Comparison of ENCODE assay signal across 1 cellular context in genomic region chr2:207847098-207847806, GRCh38.
TF ChIP-seq lines count a peak whose summit lies in the region.

No MANE protein-coding gene starts in this region.

TF ChIP-seq in HepG2, 621 proteins besides CTCF, POLR2A, EP300 and RAD21 (continued from another document and continues in another):
- TF ChIP-seq ZNF382 (CRISPR knock-in tag; IDR thresholded peaks at IDR 0.05; ENCODE audit: borderline replicate concordance) = no peak
- no peak for TF ChIP-seq ZNF879 (CRISPR knock-in tag; IDR thresholded peaks at IDR 0.05)
- TF ChIP-seq, protein P1, sequence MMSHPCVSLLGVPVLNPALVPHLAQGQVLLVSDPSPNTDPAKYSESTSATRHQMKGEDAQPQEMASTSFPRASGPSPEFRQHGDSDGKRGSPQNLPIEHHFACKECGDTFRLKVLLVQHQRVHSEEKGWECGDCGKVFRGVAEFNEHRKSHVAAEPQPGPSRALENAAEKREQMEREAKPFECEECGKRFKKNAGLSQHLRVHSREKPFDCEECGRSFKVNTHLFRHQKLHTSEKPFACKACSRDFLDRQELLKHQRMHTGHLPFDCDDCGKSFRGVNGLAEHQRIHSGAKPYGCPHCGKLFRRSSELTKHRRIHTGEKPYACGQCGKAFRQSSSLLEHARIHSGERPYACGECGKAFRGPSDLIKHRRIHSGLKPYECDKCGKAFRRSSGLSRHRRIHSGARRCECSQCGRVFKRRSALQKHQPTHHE (CRISPR knock-in tag; IDR thresholded peaks at IDR 0.05; ENCODE audit: borderline replicate concordance) = no peak
- TF ChIP-seq MYC (CRISPR knock-in tag; IDR thresholded peaks at IDR 0.05; ENCODE audit: borderline replicate concordance) = peak; percentile 47; the same call in 1 of the 2 replicates
- no peak for TF ChIP-seq ZNF75D (CRISPR knock-in tag; IDR thresholded peaks at IDR 0.05; ENCODE audit: borderline replicate concordance)
- TF ChIP-seq, protein P2, sequence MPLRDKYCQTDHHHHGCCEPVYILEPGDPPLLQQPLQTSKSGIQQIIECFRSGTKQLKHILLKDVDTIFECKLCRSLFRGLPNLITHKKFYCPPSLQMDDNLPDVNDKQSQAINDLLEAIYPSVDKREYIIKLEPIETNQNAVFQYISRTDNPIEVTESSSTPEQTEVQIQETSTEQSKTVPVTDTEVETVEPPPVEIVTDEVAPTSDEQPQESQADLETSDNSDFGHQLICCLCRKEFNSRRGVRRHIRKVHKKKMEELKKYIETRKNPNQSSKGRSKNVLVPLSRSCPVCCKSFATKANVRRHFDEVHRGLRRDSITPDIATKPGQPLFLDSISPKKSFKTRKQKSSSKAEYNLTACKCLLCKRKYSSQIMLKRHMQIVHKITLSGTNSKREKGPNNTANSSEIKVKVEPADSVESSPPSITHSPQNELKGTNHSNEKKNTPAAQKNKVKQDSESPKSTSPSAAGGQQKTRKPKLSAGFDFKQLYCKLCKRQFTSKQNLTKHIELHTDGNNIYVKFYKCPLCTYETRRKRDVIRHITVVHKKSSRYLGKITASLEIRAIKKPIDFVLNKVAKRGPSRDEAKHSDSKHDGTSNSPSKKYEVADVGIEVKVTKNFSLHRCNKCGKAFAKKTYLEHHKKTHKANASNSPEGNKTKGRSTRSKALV (CRISPR knock-in tag; IDR thresholded peaks at IDR 0.05) = peak; percentile 64
- TF ChIP-seq ZNF235 (CRISPR knock-in tag; IDR thresholded peaks at IDR 0.05; ENCODE audit: borderline replicate concordance) = no peak
- TF ChIP-seq, protein P3, sequence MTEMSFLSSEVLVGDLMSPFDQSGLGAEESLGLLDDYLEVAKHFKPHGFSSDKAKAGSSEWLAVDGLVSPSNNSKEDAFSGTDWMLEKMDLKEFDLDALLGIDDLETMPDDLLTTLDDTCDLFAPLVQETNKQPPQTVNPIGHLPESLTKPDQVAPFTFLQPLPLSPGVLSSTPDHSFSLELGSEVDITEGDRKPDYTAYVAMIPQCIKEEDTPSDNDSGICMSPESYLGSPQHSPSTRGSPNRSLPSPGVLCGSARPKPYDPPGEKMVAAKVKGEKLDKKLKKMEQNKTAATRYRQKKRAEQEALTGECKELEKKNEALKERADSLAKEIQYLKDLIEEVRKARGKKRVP (CRISPR knock-in tag; IDR thresholded peaks at IDR 0.05) = peak in 1 of 2 experiments; percentile 68; a peak in 2 of 4 replicates
- TF ChIP-seq CHCHD3 (CRISPR knock-in tag; IDR thresholded peaks at IDR 0.05) = no peak
- TF ChIP-seq FOXA3 (CRISPR knock-in tag; IDR thresholded peaks at IDR 0.05) = peak; percentile 96
- 0 out of 2 replicates have a peak, but pooled peaks have one; percentile 12 for TF ChIP-seq ZNF232 (CRISPR knock-in tag; IDR thresholded peaks at IDR 0.05; ENCODE audit: borderline replicate concordance)
- TF ChIP-seq, protein P4, sequence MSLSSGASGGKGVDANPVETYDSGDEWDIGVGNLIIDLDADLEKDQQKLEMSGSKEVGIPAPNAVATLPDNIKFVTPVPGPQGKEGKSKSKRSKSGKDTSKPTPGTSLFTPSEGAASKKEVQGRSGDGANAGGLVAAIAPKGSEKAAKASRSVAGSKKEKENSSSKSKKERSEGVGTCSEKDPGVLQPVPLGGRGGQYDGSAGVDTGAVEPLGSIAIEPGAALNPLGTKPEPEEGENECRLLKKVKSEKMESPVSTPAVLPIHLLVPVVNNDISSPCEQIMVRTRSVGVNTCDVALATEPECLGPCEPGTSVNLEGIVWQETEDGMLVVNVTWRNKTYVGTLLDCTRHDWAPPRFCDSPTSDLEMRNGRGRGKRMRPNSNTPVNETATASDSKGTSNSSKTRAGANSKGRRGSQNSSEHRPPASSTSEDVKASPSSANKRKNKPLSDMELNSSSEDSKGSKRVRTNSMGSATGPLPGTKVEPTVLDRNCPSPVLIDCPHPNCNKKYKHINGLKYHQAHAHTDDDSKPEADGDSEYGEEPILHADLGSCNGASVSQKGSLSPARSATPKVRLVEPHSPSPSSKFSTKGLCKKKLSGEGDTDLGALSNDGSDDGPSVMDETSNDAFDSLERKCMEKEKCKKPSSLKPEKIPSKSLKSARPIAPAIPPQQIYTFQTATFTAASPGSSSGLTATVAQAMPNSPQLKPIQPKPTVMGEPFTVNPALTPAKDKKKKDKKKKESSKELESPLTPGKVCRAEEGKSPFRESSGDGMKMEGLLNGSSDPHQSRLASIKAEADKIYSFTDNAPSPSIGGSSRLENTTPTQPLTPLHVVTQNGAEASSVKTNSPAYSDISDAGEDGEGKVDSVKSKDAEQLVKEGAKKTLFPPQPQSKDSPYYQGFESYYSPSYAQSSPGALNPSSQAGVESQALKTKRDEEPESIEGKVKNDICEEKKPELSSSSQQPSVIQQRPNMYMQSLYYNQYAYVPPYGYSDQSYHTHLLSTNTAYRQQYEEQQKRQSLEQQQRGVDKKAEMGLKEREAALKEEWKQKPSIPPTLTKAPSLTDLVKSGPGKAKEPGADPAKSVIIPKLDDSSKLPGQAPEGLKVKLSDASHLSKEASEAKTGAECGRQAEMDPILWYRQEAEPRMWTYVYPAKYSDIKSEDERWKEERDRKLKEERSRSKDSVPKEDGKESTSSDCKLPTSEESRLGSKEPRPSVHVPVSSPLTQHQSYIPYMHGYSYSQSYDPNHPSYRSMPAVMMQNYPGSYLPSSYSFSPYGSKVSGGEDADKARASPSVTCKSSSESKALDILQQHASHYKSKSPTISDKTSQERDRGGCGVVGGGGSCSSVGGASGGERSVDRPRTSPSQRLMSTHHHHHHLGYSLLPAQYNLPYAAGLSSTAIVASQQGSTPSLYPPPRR (CRISPR knock-in tag; IDR thresholded peaks at IDR 0.05; ENCODE audit: borderline replicate concordance) = peak; percentile 94; the same call in 1 of the 2 replicates
- TF ChIP-seq KDM6A (CRISPR knock-in tag; IDR thresholded peaks at IDR 0.05; ENCODE audit: low read depth) = peak; percentile 86
- peak; percentile 69; the same call in 1 of the 2 replicates for TF ChIP-seq MXD4 (CRISPR knock-in tag; IDR thresholded peaks at IDR 0.05)
- TF ChIP-seq NR2F1 (CRISPR knock-in tag; IDR thresholded peaks at IDR 0.05) = peak; percentile 88 to 91
- peak; percentile 84; the same call in 1 of the 2 replicates for TF ChIP-seq ZSCAN9 (CRISPR knock-in tag; IDR thresholded peaks at IDR 0.05; ENCODE audit: borderline replicate concordance)
- peak; percentile 81; the same call in 1 of the 2 replicates for TF ChIP-seq DRAP1 (CRISPR knock-in tag; IDR thresholded peaks at IDR 0.05)
- peak; percentile 19 for TF ChIP-seq ZFP37 (CRISPR knock-in tag; IDR thresholded peaks at IDR 0.05; ENCODE audit: borderline replicate concordance)
- no peak for TF ChIP-seq MAZ (IDR thresholded peaks at IDR 0.05; ENCODE audit: borderline replicate concordance, low read depth, low read length)
- no peak for TF ChIP-seq MAZ (CRISPR knock-in tag; IDR thresholded peaks at IDR 0.05; ENCODE audit: low read depth)
- TF ChIP-seq NCOR1 (IDR thresholded peaks at IDR 0.05; ENCODE audit: borderline replicate concordance, low read length) = peak; percentile 84; the same call in 1 of the 2 replicates
- no peak; the same call in 1 of the 2 replicates for TF ChIP-seq ZNF121 (CRISPR knock-in tag; IDR thresholded peaks at IDR 0.05)
- TF ChIP-seq, protein P5, sequence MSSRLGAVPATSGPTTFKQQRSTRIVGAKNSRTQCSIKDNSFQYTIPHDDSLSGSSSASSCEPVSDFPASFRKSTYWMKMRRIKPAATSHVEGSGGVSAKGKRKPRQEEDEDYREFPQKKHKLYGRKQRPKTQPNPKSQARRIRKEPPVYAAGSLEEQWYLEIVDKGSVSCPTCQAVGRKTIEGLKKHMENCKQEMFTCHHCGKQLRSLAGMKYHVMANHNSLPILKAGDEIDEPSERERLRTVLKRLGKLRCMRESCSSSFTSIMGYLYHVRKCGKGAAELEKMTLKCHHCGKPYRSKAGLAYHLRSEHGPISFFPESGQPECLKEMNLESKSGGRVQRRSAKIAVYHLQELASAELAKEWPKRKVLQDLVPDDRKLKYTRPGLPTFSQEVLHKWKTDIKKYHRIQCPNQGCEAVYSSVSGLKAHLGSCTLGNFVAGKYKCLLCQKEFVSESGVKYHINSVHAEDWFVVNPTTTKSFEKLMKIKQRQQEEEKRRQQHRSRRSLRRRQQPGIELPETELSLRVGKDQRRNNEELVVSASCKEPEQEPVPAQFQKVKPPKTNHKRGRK (CRISPR knock-in tag; IDR thresholded peaks at IDR 0.05) = no peak
- no peak for TF ChIP-seq KDM2A (CRISPR knock-in tag; IDR thresholded peaks at IDR 0.05; ENCODE audit: borderline replicate concordance, low read depth)
- TF ChIP-seq ZNF333 (CRISPR knock-in tag; IDR thresholded peaks at IDR 0.05; ENCODE audit: borderline replicate concordance) = no peak
- peak; percentile 58; the same call in 1 of the 2 replicates for TF ChIP-seq ZNF652 (CRISPR knock-in tag; IDR thresholded peaks at IDR 0.05; ENCODE audit: borderline replicate concordance, low read depth)
- no peak for TF ChIP-seq ADNP (CRISPR knock-in tag; IDR thresholded peaks at IDR 0.05)
- TF ChIP-seq BCL6 (CRISPR knock-in tag; IDR thresholded peaks at IDR 0.05) = peak; percentile 93
- 0 out of 2 replicates have a peak, but pooled peaks have one; percentile 11 for TF ChIP-seq ZSCAN31 (CRISPR knock-in tag; IDR thresholded peaks at IDR 0.05; ENCODE audit: low read depth)
- peak; percentile 45; the same call in 1 of the 2 replicates for TF ChIP-seq FOSL1 (CRISPR knock-in tag; IDR thresholded peaks at IDR 0.05; ENCODE audit: borderline replicate concordance)
- TF ChIP-seq KDM1A (CRISPR knock-in tag; IDR thresholded peaks at IDR 0.05) = no peak
- TF ChIP-seq ZSCAN22 (CRISPR knock-in tag; IDR thresholded peaks at IDR 0.05) = no peak
- no peak; the same call in 1 of the 2 replicates for TF ChIP-seq AHR (CRISPR knock-in tag; IDR thresholded peaks at IDR 0.05)
- no peak for TF ChIP-seq ZBTB7A (CRISPR knock-in tag; IDR thresholded peaks at IDR 0.05)
- TF ChIP-seq PHF20 (CRISPR knock-in tag; IDR thresholded peaks at IDR 0.05) = no peak
- TF ChIP-seq ZFP1 (CRISPR knock-in tag; IDR thresholded peaks at IDR 0.05) = 0 out of 2 replicates have a peak, but pooled peaks have one; percentile 31
- no peak for TF ChIP-seq ZNF230 (CRISPR knock-in tag; IDR thresholded peaks at IDR 0.05)
- peak; percentile 11; the same call in 1 of the 2 replicates for TF ChIP-seq ZBTB21 (CRISPR knock-in tag; IDR thresholded peaks at IDR 0.05)
- peak; percentile 76 for TF ChIP-seq YY1 (IDR thresholded peaks at IDR 0.05; ENCODE audit: insufficient read depth, insufficient replicate concordance, low read depth, low read length)
- no peak for TF ChIP-seq AGO1 (IDR thresholded peaks at IDR 0.05; ENCODE audit: low read depth, low read length, poor library complexity, severe bottlenecking)
- TF ChIP-seq GZF1 (CRISPR knock-in tag; IDR thresholded peaks at IDR 0.05) = no peak
- TF ChIP-seq SMC3 (IDR thresholded peaks at IDR 0.05; ENCODE audit: low read length) = peak; percentile 35; the same call in 1 of the 2 replicates
- TF ChIP-seq ZNF674 (CRISPR knock-in tag; IDR thresholded peaks at IDR 0.05; ENCODE audit: low read depth) = no peak
- peak; percentile 13; the same call in 1 of the 2 replicates for TF ChIP-seq ZKSCAN1 (IDR thresholded peaks at IDR 0.05; ENCODE audit: low read length)
- 0 out of 2 replicates have a peak, but pooled peaks have one; percentile 31 for TF ChIP-seq ZMAT3 (CRISPR knock-in tag; conservative IDR thresholded peaks at IDR 0.05)
- no peak for TF ChIP-seq ZNF737 (CRISPR knock-in tag; IDR thresholded peaks at IDR 0.05; ENCODE audit: borderline replicate concordance)
- TF ChIP-seq AKAP8 (CRISPR knock-in tag; IDR thresholded peaks at IDR 0.05) = no peak
- TF ChIP-seq ZSCAN5A (CRISPR knock-in tag; IDR thresholded peaks at IDR 0.05; ENCODE audit: borderline replicate concordance) = no peak
- no peak for TF ChIP-seq NFAT5 (CRISPR knock-in tag; IDR thresholded peaks at IDR 0.05)
- peak; percentile 57; the same call in 1 of the 2 replicates for TF ChIP-seq TBX3 (IDR thresholded peaks at IDR 0.05; ENCODE audit: borderline replicate concordance)
- peak; percentile 35; the same call in 1 of the 2 replicates for TF ChIP-seq ZBTB3 (CRISPR knock-in tag; IDR thresholded peaks at IDR 0.05; ENCODE audit: borderline replicate concordance, low read depth)
